24 cellular contexts compared by ENCODE assay signal in genomic region chr1:61047061-61047460, GRCh38.
"Had no signal": no experiment of that assay in that cellular context is flagged by ENCODE, and none has a peak within 500 bp of the region (broad histone marks: within the 10 kb centered on the region; RNA-seq: fewer than 3 reads in every experiment).

No MANE protein-coding gene starts in this region.

- H3K36me3 ChIP-seq: colonic mucosa, gastroesophageal sphincter, heart left ventricle, left lung, neural progenitor cell, right lobe of liver, vagina had no signal

- H3K27ac Mint-ChIP-seq: dendritic cell treated with granulocyte-macrophage colony-stimulating factor and Interleukin-4, amounts not matched to agents 40 ng/mL and 50 ng/mL, for 4 days; endodermal cell; naive thymus-derived CD4-positive, alpha-beta T cell; nephron; neural progenitor cell; progenitor cell of endocrine pancreas; stimulated activated naive B cell treated with anti-CD40 and anti-IgM and Interleukin-4, amounts not matched to agents 10 μg/mL and 1 μg/mL and 100 μg/mL, for 72 hours; stimulated activated naive CD8-positive, alpha-beta T cell treated with anti-CD3 and anti-CD28 coated beads, Interleukin-15, Interleukin-2, amounts not matched to agents 100 ng/mL and 50 ng/mL, for 24 hours had no signal

- H3K9me3 Mint-ChIP-seq: dendritic cell treated with granulocyte-macrophage colony-stimulating factor and Interleukin-4, amounts not matched to agents 40 ng/mL and 50 ng/mL, for 4 days; endodermal cell; nephron; stimulated activated naive B cell treated with anti-CD40 and anti-IgM and Interleukin-4, amounts not matched to agents 10 μg/mL and 1 μg/mL and 100 μg/mL, for 72 hours; stimulated activated naive CD8-positive, alpha-beta T cell treated with anti-CD3 and anti-CD28 coated beads, Interleukin-15, Interleukin-2, amounts not matched to agents 100 ng/mL and 50 ng/mL, for 24 hours had no signal

- H2AFZ ChIP-seq: hepatocyte, neural progenitor cell, parathyroid adenoma had no signal

- H3K9me3 ChIP-seq: colonic mucosa, gastroesophageal sphincter, heart left ventricle, left lung, right lobe of liver, vagina had no signal

- H3K4me1 ChIP-seq: colonic mucosa, parathyroid adenoma had no signal

- H3K4me3 ChIP-seq: colonic mucosa, gastroesophageal sphincter, heart left ventricle, hepatocyte, left lung, neural progenitor cell, right lobe of liver, vagina had no signal

- H3K79me2 ChIP-seq: hepatocyte, parathyroid adenoma had no signal

- H3K36me3 Mint-ChIP-seq: naive thymus-derived CD4-positive, alpha-beta T cell; neural progenitor cell; stimulated activated naive B cell treated with anti-CD40 and anti-IgM and Interleukin-4, amounts not matched to agents 10 μg/mL and 1 μg/mL and 100 μg/mL, for 72 hours had no signal

- H3K4me3 Mint-ChIP-seq: dendritic cell treated with granulocyte-macrophage colony-stimulating factor and Interleukin-4, amounts not matched to agents 40 ng/mL and 50 ng/mL, for 4 days; endodermal cell; naive thymus-derived CD4-positive, alpha-beta T cell; neural progenitor cell; stimulated activated naive B cell treated with anti-CD40 and anti-IgM and Interleukin-4, amounts not matched to agents 10 μg/mL and 1 μg/mL and 100 μg/mL, for 72 hours; stimulated activated naive CD8-positive, alpha-beta T cell treated with anti-CD3 and anti-CD28 coated beads, Interleukin-15, Interleukin-2, amounts not matched to agents 100 ng/mL and 50 ng/mL, for 24 hours had no signal

- DNase-seq: colonic mucosa; effector CD8-positive, alpha-beta T cell; endodermal cell; foreskin fibroblast; heart left ventricle; left cardiac atrium; left lung; mesendoderm; midbrain; naive thymus-derived CD4-positive, alpha-beta T cell; right lobe of liver; small intestine; stimulated activated CD4-positive, alpha-beta T cell treated with anti-CD3 and anti-CD28 coated beads, Interleukin-15, amount 100 ng/mL, for 24 hours; stimulated activated CD4-positive, alpha-beta T cell treated with anti-CD3 and anti-CD28 coated beads, Interleukin-2, amount 100 ng/mL, for 48 hours; stimulated activated naive B cell treated with anti-CD40 and anti-IgM and Interleukin-4, amounts not matched to agents 10 μg/mL and 1 μg/mL and 100 μg/mL, for 72 hours had no signal

- H3K27me3 ChIP-seq: colonic mucosa, gastroesophageal sphincter, right lobe of liver, vagina had no signal

- H3K27ac ChIP-seq: colonic mucosa, gastroesophageal sphincter, heart left ventricle, hepatocyte, left lung, neural progenitor cell, parathyroid adenoma, right lobe of liver, vagina had no signal

- ATAC-seq: gastroesophageal sphincter; heart left ventricle; left cardiac atrium; left lung; naive thymus-derived CD4-positive, alpha-beta T cell; right lobe of liver; stimulated activated naive B cell treated with anti-CD40 and anti-IgM and Interleukin-4, amounts not matched to agents 10 μg/mL and 1 μg/mL and 100 μg/mL, for 72 hours had no signal

- H3K4me2 ChIP-seq: hepatocyte, neural progenitor cell had no signal

- H3K9ac ChIP-seq: neural progenitor cell, parathyroid adenoma had no signal
